In genomic region chr12:128402481-128402880, GRCh38 we compare ENCODE assay signal across 27 cellular contexts.
DNase-seq lines count a peak whose midpoint lies in the region; ATAC-seq, FAIRE-seq and TF ChIP-seq lines count a peak whose summit lies in the region.
"Had no signal": no experiment of that assay in that cellular context is flagged by ENCODE, and none has a peak within 500 bp of the region (broad histone marks: within the 10 kb centered on the region; RNA-seq: fewer than 3 reads in every experiment).

No MANE protein-coding gene starts in this region.

- H3K4me3 ChIP-seq in hepatocyte = no peak overlapping the region
- H3K4me3 ChIP-seq in pancreas = no peak overlapping the region
- H3K4me3 ChIP-seq in tibial nerve = no peak overlapping the region
- H3K4me3 ChIP-seq in Karpas-422 (ENCODE audit: low read length) = no peak overlapping the region
- H3K4me3 ChIP-seq: HAP-1 had no signal

- H3K27me3 ChIP-seq in hepatocyte = no peaks in the 10 kb centered on the region
- H3K27me3 ChIP-seq in pancreas = no peaks in the 10 kb centered on the region
- H3K27me3 ChIP-seq in tibial nerve = no peaks in the 10 kb centered on the region
- H3K27me3 ChIP-seq in Karpas-422 (ENCODE audit: low read length) = no peaks in the 10 kb centered on the region

- no peak for TF ChIP-seq POLR2A in tibial nerve (IDR thresholded peaks at IDR 0.05)

- no peak for TF ChIP-seq EP300 in tibial nerve (IDR thresholded peaks at IDR 0.05)

- peak; percentile 46 to 81 (median 74) for ATAC-seq in pancreas
- ATAC-seq: PC-3, SK-N-SH treated with all-trans-retinoic acid at 6 μM for 48 hours had no signal

- H3K4me2 ChIP-seq in hepatocyte = peak overlapping the region; percentile 40
- H3K4me2 ChIP-seq in Karpas-422 (ENCODE audit: low read depth, low read length, poor library complexity, severe bottlenecking) = no peak overlapping the region
- H3K4me2 ChIP-seq: KMS-11 had no signal

- DNase-seq in NCI-H146 (lab: John Stamatoyannopoulos, UW) (peak; percentile 62), NCI-H146 treated with DMSO at 0.1 percent for 48 hours (lab: John Stamatoyannopoulos, UW; ENCODE audit: unreplicated experiment) (no peak), hepatocyte (ENCODE audit: low spot score) (no peak), left kidney (ENCODE audit: low read depth, low spot score) (peak; percentile 68), pancreas (peak in 2 of 6 donors; percentile 13 to 28), tibial nerve (ENCODE audit: low spot score in 2 of 2) (no peak), Karpas-422 (no peak), cardiac septum (ENCODE audit: low spot score) (no peak)
- DNase-seq: CD8-positive, alpha-beta memory T cell; DMS79 treated with DMSO at 0.1 percent for 48 hours; HFFc6; IMR-90; NCI-H1048; NCI-H1417; NCI-H187; NCI-H2081 treated with DMSO at 0.1 percent for 48 hours; NCI-H2171; NCI-H226; NCI-H510A treated with DMSO at 0.1 percent for 48 hours; NCI-H82; NK-92 treated with Interleukin-12 subunit alpha and Interleukin-12 subunit beta, amount 100 ng/mL, for 24 hours; PC-3 had no signal

- H3K36me3 ChIP-seq in hepatocyte (replicated peaks; ENCODE audit: insufficient read depth, low read depth) (no peaks in the 10 kb centered on the region), pancreas (no peaks in the 10 kb centered on the region), tibial nerve (no peaks in the 10 kb centered on the region), Karpas-422 (ENCODE audit: insufficient read depth, low read length) (no peaks in the 10 kb centered on the region)
- H3K36me3 ChIP-seq: HAP-1 had no signal

- H3K9me3 ChIP-seq in hepatocyte (ENCODE audit: low read depth) (no peaks in the 10 kb centered on the region), pancreas (no peaks in the 10 kb centered on the region), tibial nerve (no peaks in the 10 kb centered on the region), Karpas-422 (ENCODE audit: low read length) (no peaks in the 10 kb centered on the region)
- H3K9me3 ChIP-seq: HAP-1 had no signal

- WGBS in hepatocyte (ENCODE audit: low lambda C conversion rate, missing lambda C conversion rate) = 41% methylated on average over 11 of the region's 11 CpGs
- 21 to 23% methylated on average over 11 of the region's 11 CpGs for WGBS in pancreas, 2 donors
- WGBS in tibial nerve, 2 donors = 26 to 29% methylated on average over 11 of the region's 11 CpGs

- H4K20me1 ChIP-seq in hepatocyte (ENCODE audit: insufficient read depth, poor library complexity, severe bottlenecking) (no peaks in the 10 kb centered on the region), Karpas-422 (ENCODE audit: insufficient read depth, low read depth, low read length) (no peaks in the 10 kb centered on the region)

- H2AFZ ChIP-seq in hepatocyte (no peak overlapping the region), Karpas-422 (ENCODE audit: low read length) (no peak overlapping the region)

- no peak overlapping the region for H3K9ac ChIP-seq in Karpas-422 (ENCODE audit: low read length)
- H3K9ac ChIP-seq: KMS-11 had no signal

- no peaks in the 10 kb centered on the region for H3K9me2 ChIP-seq in hepatocyte (replicated peaks; ENCODE audit: insufficient read depth)
- no peaks in the 10 kb centered on the region for H3K9me2 ChIP-seq in Karpas-422 (replicated peaks; ENCODE audit: insufficient read depth, low read length)

- FAIRE-seq in pancreas (lab: Jason Lieb, UNC) = no peak
- FAIRE-seq: GM12892 had no signal

- TF ChIP-seq CTCF in hepatocyte (IDR thresholded peaks at IDR 0.05; ENCODE audit: poor library complexity) = no peak
- TF ChIP-seq CTCF in pancreas (IDR thresholded peaks at IDR 0.05) = no peak
- TF ChIP-seq CTCF in tibial nerve (IDR thresholded peaks at IDR 0.05) = no peak

- intact Hi-C loops in pancreas (cut with DNase I) (no loop called here), cardiac septum (cut with DNase I) (no loop called here)

- no peak overlapping the region for H3K27ac ChIP-seq in hepatocyte
- H3K27ac ChIP-seq in pancreas = peak overlapping the region in 3 of 4 donors; percentile 47 to 63 (median 58)
- no peak overlapping the region for H3K27ac ChIP-seq in tibial nerve
- no peak overlapping the region for H3K27ac ChIP-seq in Karpas-422 (ENCODE audit: low read length)
- H3K27ac ChIP-seq: 22Rv1, KMS-11 had no signal

- H3K4me1 ChIP-seq in hepatocyte (ENCODE audit: insufficient read depth) (peaks cover 4% of the 10 kb centered on the region), pancreas (no peaks in the 10 kb centered on the region), tibial nerve (no peaks in the 10 kb centered on the region), Karpas-422 (ENCODE audit: low read length) (no peaks in the 10 kb centered on the region)
- H3K4me1 ChIP-seq: HAP-1 had no signal

- no peaks in the 10 kb centered on the region for H3K79me2 ChIP-seq in hepatocyte
- H3K79me2 ChIP-seq in Karpas-422 (ENCODE audit: low read length) = no peaks in the 10 kb centered on the region

Comparison
In these comparisons a context has a peak if more than half of its experiments do, and no peak if none do; other contexts are left out.
1. DNase-seq: peak in NCI-H146 (single experiment) and left kidney (single experiment); none in NCI-H146 treated with DMSO at 0.1 percent for 48 hours (single experiment), hepatocyte (single experiment), tibial nerve (0 of 2), Karpas-422 (single experiment) and cardiac septum (single experiment).
2. H3K27ac ChIP-seq: peak in pancreas (3 of 4); none in hepatocyte (single experiment), tibial nerve (0 of 4) and Karpas-422 (single experiment).